In genomic region chr11:78577495-78577894, GRCh38 we compare ENCODE assay signal across 22 cellular contexts.
"Had no signal": no experiment of that assay in that cellular context is flagged by ENCODE, and none has a peak within 500 bp of the region (broad histone marks: within the 10 kb centered on the region; RNA-seq: fewer than 3 reads in every experiment).

No MANE protein-coding gene starts in this region.

- H3K9me3 Mint-ChIP-seq: activated naive CD8-positive, alpha-beta T cell treated with anti-CD3 and anti-CD28 coated beads for 36 hours; effector memory CD8-positive, alpha-beta T cell had no signal

- DNase-seq: activated CD4-positive, alpha-beta T cell treated with anti-CD3 and anti-CD28 coated beads, Interleukin-2, amount 50 U/mL, for 4 hours; activated CD8-positive, alpha-beta memory T cell treated with anti-CD3 and anti-CD28 coated beads for 24 hours; activated CD8-positive, alpha-beta memory T cell treated with anti-CD3 and anti-CD28 coated beads, Interleukin-2, amount 50 U/mL, for 4 hours; activated naive CD4-positive, alpha-beta T cell; activated naive CD8-positive, alpha-beta T cell treated with anti-CD3 and anti-CD28 coated beads for 36 hours; activated T-cell treated with anti-CD3 and anti-CD28 coated beads, Interleukin-2, amount 50 U/mL, for 24 hours; central memory CD4-positive, alpha-beta T cell; dermis blood vessel endothelial cell; effector memory CD8-positive, alpha-beta T cell; gastrocnemius medialis; hypothalamus; left ventricle myocardium inferior; naive thymus-derived CD4-positive, alpha-beta T cell; nucleus accumbens; right cardiac atrium; stimulated activated CD4-positive, alpha-beta T cell treated with anti-CD3 and anti-CD28 coated beads, Interleukin-12 subunit alpha, Interleukin-12 subunit beta, amount 100 ng/mL, for 4 hours; substantia nigra; T-helper 17 cell; thyroid gland had no signal

- H3K27ac Mint-ChIP-seq: activated naive CD8-positive, alpha-beta T cell treated with anti-CD3 and anti-CD28 coated beads for 36 hours; activated T-cell treated with anti-CD3 and anti-CD28 coated beads, Interleukin-2, amount 50 U/mL, for 24 hours; activated T-helper 2 cell treated with anti-CD3 and anti-CD28 coated beads, Interferon-gamma antibody, Interleukin-2, Interleukin-4, amounts not matched to agents 10 μg/mL and 5 μg/mL and 100 μg/mL, durations not matched to agents 14 hours and 24 hours and 36 hours; effector memory CD8-positive, alpha-beta T cell; stimulated activated naive CD8-positive, alpha-beta T cell treated with anti-CD3 and anti-CD28 coated beads, Interleukin-15, Interleukin-2, amounts not matched to agents 100 ng/mL and 50 ng/mL, for 24 hours; T-helper 17 cell had no signal

- H3K27me3 Mint-ChIP-seq: activated naive CD8-positive, alpha-beta T cell treated with anti-CD3 and anti-CD28 coated beads for 36 hours; T-helper 17 cell had no signal

- H3K4me3 ChIP-seq: esophagus muscularis mucosa, gastrocnemius medialis, left ventricle myocardium inferior, thyroid gland had no signal

- H3K4me3 Mint-ChIP-seq: activated naive CD8-positive, alpha-beta T cell treated with anti-CD3 and anti-CD28 coated beads for 36 hours; activated T-cell treated with anti-CD3 and anti-CD28 coated beads, Interleukin-2, amount 50 U/mL, for 24 hours; effector memory CD8-positive, alpha-beta T cell; stimulated activated naive CD8-positive, alpha-beta T cell treated with anti-CD3 and anti-CD28 coated beads, Interleukin-15, Interleukin-2, amounts not matched to agents 100 ng/mL and 50 ng/mL, for 24 hours; T-helper 17 cell had no signal
